Comparison of ENCODE assay signal across 9 cellular contexts in genomic region chr16:30741461-30741914, GRCh38. TPM values are rescaled to one million over a fixed set of nuclear protein-coding genes. Genes with fewer than 3 reads are reported as not detected.
DNase-seq lines count a peak whose midpoint lies in the region; ATAC-seq and TF ChIP-seq lines count a peak whose summit lies in the region.
"Had no signal": no experiment of that assay in that cellular context is flagged by ENCODE, and none has a peak within 500 bp of the region (broad histone marks: within the 10 kb centered on the region; RNA-seq: fewer than 3 reads in every experiment).

No MANE protein-coding gene starts in this region.

- H3K9ac ChIP-seq in HUES64 (ENCODE audit: low read depth, low read length): peak overlapping the region; percentile 46; the same call in 1 of the 2 replicates

- H3K36me3 Mint-ChIP-seq in mesothelial cell of epicardium: peaks cover 24% of the 10 kb centered on the region

- H3K27me3 Mint-ChIP-seq in mesothelial cell of epicardium (ENCODE audit: low read depth): no peaks in the 10 kb centered on the region

- H3K27me3 ChIP-seq in HUES64 (ENCODE audit: insufficient read depth, low read length): no peaks in the 10 kb centered on the region

- peak overlapping the region; percentile 51 for H3K4me3 Mint-ChIP-seq in mesothelial cell of epicardium

- H3K36me3 ChIP-seq in HUES64 (ENCODE audit: insufficient read depth, low read length): peaks cover 63% of the 10 kb centered on the region

- H3K4me1 Mint-ChIP-seq in mesothelial cell of epicardium: peaks cover 22% of the 10 kb centered on the region
- H3K4me1 Mint-ChIP-seq: neural crest cell had no signal

- WGBS in HUES64: 90% methylated on average over 6 of the region's 6 CpGs

- no peak for TF ChIP-seq CTCF in coronary artery (IDR thresholded peaks at IDR 0.05)
- no peak for TF ChIP-seq CTCF in mesothelial cell of epicardium (IDR thresholded peaks at IDR 0.05; ENCODE audit: unreplicated experiment)

- peak overlapping the region; percentile 98 for H3K27ac Mint-ChIP-seq in mesothelial cell of epicardium

- H3K27ac ChIP-seq in HUES64 (ENCODE audit: low read depth, low read length) (peak overlapping the region; percentile 45; the same call in 1 of the 2 replicates), coronary artery (peak overlapping the region; percentile 58 to 80)

- ATAC-seq in HG03025 (IDR thresholded peaks at IDR 0.05; ENCODE audit: low FRiP score, unreplicated experiment): no peak
- no peak for ATAC-seq in GM21528 (IDR thresholded peaks at IDR 0.05; ENCODE audit: low FRiP score, unreplicated experiment)

- DNase-seq in AG08395 (ENCODE audit: low spot score): peak; percentile 87
- no peak for DNase-seq in coronary artery (ENCODE audit: low spot score)
- no peak for DNase-seq in mesothelial cell of epicardium (ENCODE audit: low spot score in 2 of 2, unreplicated experiment in 2 of 2)
- no peak for DNase-seq in NCI-H128 (lab: John Stamatoyannopoulos, UW; ENCODE audit: unreplicated experiment)
- DNase-seq in effector CD4-positive, alpha-beta T cell: no peak

- no peaks in the 10 kb centered on the region for H3K9me3 ChIP-seq in HUES64 (ENCODE audit: insufficient read depth, low read depth, low read length)

- H3K9me3 Mint-ChIP-seq in mesothelial cell of epicardium: no peaks in the 10 kb centered on the region
- H3K9me3 Mint-ChIP-seq: neural crest cell had no signal

- peak overlapping the region; percentile 42; the same call in 1 of the 2 replicates for H3K4me3 ChIP-seq in HUES64 (ENCODE audit: low read length)
- no peak overlapping the region for H3K4me3 ChIP-seq in coronary artery

- peaks cover 21% of the 10 kb centered on the region for H3K4me1 ChIP-seq in HUES64 (ENCODE audit: insufficient read depth, low read length)

RNA-seq across cellular contexts. Expression of gene PHKG2, which starts 6.7 kb away (rescaled TPM):
- polyA plus RNA-seq in HUES64 (2013, experiment 1 of 2): 31.1 TPM
- 26.5 TPM for polyA plus RNA-seq in HUES64 (2013, experiment 2 of 2)
- 44.6 to 53.2 TPM (median 46.4 TPM) in 3 replicates for total RNA-seq in mesothelial cell of epicardium

RNA-seq across cellular contexts. Expression of gene CFAP119, which starts 20.4 kb away (rescaled TPM):
- 3.5 TPM for polyA plus RNA-seq in HUES64 (2013, experiment 1 of 2)
- polyA plus RNA-seq in HUES64 (2013, experiment 2 of 2): 2.4 TPM
- total RNA-seq in mesothelial cell of epicardium: 6.0 to 7.4 TPM (median 6.3 TPM) in 3 replicates

RNA-seq across cellular contexts. Expression of gene RNF40, which starts 20.6 kb away (rescaled TPM):
- 55.0 TPM for polyA plus RNA-seq in HUES64 (2013, experiment 1 of 2)
- polyA plus RNA-seq in HUES64 (2013, experiment 2 of 2): 48.8 TPM
- total RNA-seq in mesothelial cell of epicardium: 124 to 130 TPM (median 126 TPM) in 3 replicates

RNA-seq across cellular contexts. Expression of gene SRCAP, which starts 42.5 kb away (rescaled TPM):
- 23.3 TPM for polyA plus RNA-seq in HUES64 (2013, experiment 1 of 2)
- 25.3 TPM for polyA plus RNA-seq in HUES64 (2013, experiment 2 of 2)
- total RNA-seq in mesothelial cell of epicardium: 74.2 to 79.7 TPM (median 74.8 TPM) in 3 replicates

RNA-seq across cellular contexts. Expression of gene ZNF629, which starts 45.5 kb away (rescaled TPM):
- 12.2 TPM for polyA plus RNA-seq in HUES64 (2013, experiment 1 of 2)
- 15.4 TPM for polyA plus RNA-seq in HUES64 (2013, experiment 2 of 2)
- 40.8 to 41.6 TPM (median 41.4 TPM) in 3 replicates for total RNA-seq in mesothelial cell of epicardium
